In the genomic region with DNA sequence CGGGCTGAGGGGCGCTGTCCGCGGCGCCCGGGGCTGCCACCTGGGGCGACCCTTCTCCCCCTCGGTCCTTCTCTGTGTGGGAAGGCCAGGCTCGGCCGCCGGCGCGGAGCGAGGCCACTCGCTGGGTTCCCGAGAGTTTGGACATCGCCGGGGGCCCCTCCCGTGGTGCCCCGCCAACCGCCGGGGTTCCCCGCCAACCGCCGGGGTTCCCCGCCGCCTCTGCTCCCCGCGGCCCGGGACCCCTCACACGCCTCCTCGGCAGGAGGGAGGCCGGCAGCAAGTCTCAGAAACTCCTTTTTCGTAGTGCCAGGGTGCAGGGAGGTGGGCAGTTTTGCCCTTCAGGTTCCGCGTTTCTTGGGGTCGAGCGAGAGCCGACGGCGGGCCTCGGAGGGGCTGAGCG, we compare ENCODE assay signal across 8 cellular contexts.
DNase-seq lines count a peak whose midpoint lies in the region; ATAC-seq and TF ChIP-seq lines count a peak whose summit lies in the region.
"Not testable (repeated sequence)": the region's sequence is repeated elsewhere in the genome, so short reads cannot be mapped to it uniquely, and the experiment has no call there.

No MANE protein-coding gene starts in this region.

- H3K4me1 Mint-ChIP-seq in Caco-2 (ENCODE audit: low read depth, unreplicated experiment) = not testable (repeated sequence)
- peaks cover 0 to 19% (median 8%) of the 10 kb centered on the region in 3 donors for H3K4me1 Mint-ChIP-seq in T-cell

- POLR2A ChIA-PET in Caco-2 (lab: Charles Lee); T-cell (lab: Charles Lee): not testable (repeated sequence)

- H3K36me3 ChIP-seq in Caco-2 (ENCODE audit: control insufficient read depth, insufficient read depth, low read length); KOPT-K1 (ENCODE audit: insufficient read depth, low read length); breast epithelium; lower lobe of right lung; rectal smooth muscle tissue (ENCODE audit: control insufficient read depth, insufficient read depth, low read length); urinary bladder (ENCODE audit: insufficient read depth): not testable (repeated sequence)

- intact Hi-C loops in Caco-2 (cut with micrococcal nuclease; ENCODE audit: unreplicated experiment); breast epithelium (cut with DNase I; ENCODE audit: low total_unique reads); lower lobe of right lung (cut with DNase I): not testable (repeated sequence)

- not testable (repeated sequence) for TF ChIP-seq POLR2A in breast epithelium (IDR thresholded peaks at IDR 0.05)

- WGBS in urinary bladder = 0% methylated on average over 1 of the region's 43 CpGs

- not testable (repeated sequence) for H3K36me3 Mint-ChIP-seq in Caco-2 (ENCODE audit: insufficient read depth, unreplicated experiment); T-cell

- H3K27me3 Mint-ChIP-seq in Caco-2 (ENCODE audit: insufficient read depth, unreplicated experiment); T-cell: not testable (repeated sequence)

- TF ChIP-seq CTCF in Caco-2 (IDR thresholded peaks at IDR 0.05; ENCODE audit: insufficient read depth in 1 of 2, low read depth in 1 of 2, low read length in 1 of 2, severe bottlenecking in 1 of 2, unreplicated experiment in 1 of 2); breast epithelium (IDR thresholded peaks at IDR 0.05); fibroblast of the aortic adventitia (IDR thresholded peaks at IDR 0.05; ENCODE audit: insufficient read depth, low read length); lower lobe of right lung (IDR thresholded peaks at IDR 0.05): not testable (repeated sequence)

- not testable (repeated sequence) for H3K4me3 Mint-ChIP-seq in Caco-2 (ENCODE audit: unreplicated experiment)
- peak overlapping the region in 1 of 3 donors; percentile 66 for H3K4me3 Mint-ChIP-seq in T-cell

- CTCF ChIA-PET in Caco-2 (lab: Charles Lee); T-cell (lab: Charles Lee): not testable (repeated sequence)

- DNase-seq in Caco-2; T-cell; breast epithelium (ENCODE audit: low spot score in 2 of 2); fibroblast of the aortic adventitia (ENCODE audit: low read depth); lower lobe of right lung: not testable (repeated sequence)

- not testable (repeated sequence) for H3K9ac ChIP-seq in rectal smooth muscle tissue (ENCODE audit: low read length)

- not testable (repeated sequence) for H3K27me3 ChIP-seq in Caco-2 (replicated peaks; ENCODE audit: control insufficient read depth, insufficient read depth, low read length); breast epithelium; lower lobe of right lung (ENCODE audit: low read depth); rectal smooth muscle tissue (ENCODE audit: control insufficient read depth, insufficient read depth, low read length)

- H3K27ac ChIP-seq in KOPT-K1 (ENCODE audit: low read depth, low read length, poor library complexity, severe bottlenecking) = peak overlapping the region; percentile 43
- H3K27ac ChIP-seq in breast epithelium = peak overlapping the region; percentile 66 to 88
- peak overlapping the region; percentile 65 for H3K27ac ChIP-seq in lower lobe of right lung
- peak overlapping the region; percentile 24 for H3K27ac ChIP-seq in rectal smooth muscle tissue (ENCODE audit: low read depth, low read length)
- not testable (repeated sequence) for H3K27ac ChIP-seq in urinary bladder (ENCODE audit: low read depth)

- not testable (repeated sequence) for BruUV-seq in Caco-2 (replicated peaks; lab: Mats Ljungman, UMichigan)

- not testable (repeated sequence) for H3K9me3 Mint-ChIP-seq in Caco-2 (ENCODE audit: unreplicated experiment); T-cell

- H3K4me1 ChIP-seq in Caco-2; breast epithelium; lower lobe of right lung; rectal smooth muscle tissue (ENCODE audit: control insufficient read depth, insufficient read depth, low read length); urinary bladder (ENCODE audit: insufficient read depth): not testable (repeated sequence)

- H3K27ac Mint-ChIP-seq in Caco-2 (ENCODE audit: unreplicated experiment); T-cell: not testable (repeated sequence)

- not testable (repeated sequence) for H3K9me3 ChIP-seq in Caco-2; KOPT-K1 (ENCODE audit: insufficient read depth, low read length, poor library complexity, severe bottlenecking); breast epithelium; lower lobe of right lung

- ATAC-seq in T-cell (replicated peaks in 1 of 4) (peak; percentile 41 to 47 (median 43)), lower lobe of right lung (peak in 1 of 2 donors; percentile 58)

- peak overlapping the region; percentile 40 for H3K4me3 ChIP-seq in Caco-2 (ENCODE audit: low read depth, low read length)
- peak overlapping the region; percentile 32 to 71 (median 48) for H3K4me3 ChIP-seq in breast epithelium
- H3K4me3 ChIP-seq in fibroblast of the aortic adventitia (ENCODE audit: low read depth, low read length) = peak overlapping the region; percentile 61
- H3K4me3 ChIP-seq in lower lobe of right lung = peak overlapping the region; percentile 48
- peak overlapping the region; percentile 41 for H3K4me3 ChIP-seq in rectal smooth muscle tissue (ENCODE audit: low read length)
- peak overlapping the region; percentile 49 for H3K4me3 ChIP-seq in urinary bladder (ENCODE audit: low read depth, low read length)
